In the genomic region with DNA sequence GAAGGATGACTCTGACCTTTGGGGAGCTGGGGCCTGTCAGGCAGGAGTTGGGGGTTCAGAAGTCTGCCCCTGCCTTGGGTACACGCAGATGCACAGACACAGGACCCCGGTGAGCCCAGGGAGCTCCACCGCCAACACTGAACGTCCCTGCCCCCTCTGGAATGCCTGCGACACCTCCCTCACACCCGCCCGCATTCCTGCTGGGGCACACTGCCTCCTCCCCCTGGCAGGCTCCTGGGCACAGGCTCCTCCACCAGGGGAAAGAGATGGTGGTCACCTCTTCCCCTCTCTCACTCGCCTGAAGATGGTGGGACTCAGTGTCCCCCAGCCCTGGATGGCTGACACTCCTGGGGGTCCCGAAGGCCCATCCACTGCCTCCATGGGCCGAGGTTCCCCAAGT, we compare ENCODE assay signal across 2 cellular contexts.
TF ChIP-seq lines count a peak whose summit lies in the region.

No MANE protein-coding gene starts in this region.

TF ChIP-seq in A549, 52 proteins besides CTCF, POLR2A, EP300 and RAD21:
- TF ChIP-seq FOSB (CRISPR knock-in tag; IDR thresholded peaks at IDR 0.05) (no peak), CHD2 (IDR thresholded peaks at IDR 0.05; ENCODE audit: low read length, partially characterized antibody) (no peak), MAZ (IDR thresholded peaks at IDR 0.05; ENCODE audit: borderline replicate concordance, low read depth, low read length) (no peak), CBX8 (IDR thresholded peaks at IDR 0.05) (no peak), POLR2AphosphoS2 (conservative IDR thresholded peaks at IDR 0.05; ENCODE audit: low read length) (no peak), NFE2L2 (conservative IDR thresholded peaks at IDR 0.05; ENCODE audit: low read length) (no peak), CEBPB (IDR thresholded peaks at IDR 0.05) (no peak)
- TF ChIP-seq, protein P1, sequence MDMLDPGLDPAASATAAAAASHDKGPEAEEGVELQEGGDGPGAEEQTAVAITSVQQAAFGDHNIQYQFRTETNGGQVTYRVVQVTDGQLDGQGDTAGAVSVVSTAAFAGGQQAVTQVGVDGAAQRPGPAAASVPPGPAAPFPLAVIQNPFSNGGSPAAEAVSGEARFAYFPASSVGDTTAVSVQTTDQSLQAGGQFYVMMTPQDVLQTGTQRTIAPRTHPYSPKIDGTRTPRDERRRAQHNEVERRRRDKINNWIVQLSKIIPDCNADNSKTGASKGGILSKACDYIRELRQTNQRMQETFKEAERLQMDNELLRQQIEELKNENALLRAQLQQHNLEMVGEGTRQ (IDR thresholded peaks at IDR 0.05) = no peak
- TF ChIP-seq, protein P2, sequence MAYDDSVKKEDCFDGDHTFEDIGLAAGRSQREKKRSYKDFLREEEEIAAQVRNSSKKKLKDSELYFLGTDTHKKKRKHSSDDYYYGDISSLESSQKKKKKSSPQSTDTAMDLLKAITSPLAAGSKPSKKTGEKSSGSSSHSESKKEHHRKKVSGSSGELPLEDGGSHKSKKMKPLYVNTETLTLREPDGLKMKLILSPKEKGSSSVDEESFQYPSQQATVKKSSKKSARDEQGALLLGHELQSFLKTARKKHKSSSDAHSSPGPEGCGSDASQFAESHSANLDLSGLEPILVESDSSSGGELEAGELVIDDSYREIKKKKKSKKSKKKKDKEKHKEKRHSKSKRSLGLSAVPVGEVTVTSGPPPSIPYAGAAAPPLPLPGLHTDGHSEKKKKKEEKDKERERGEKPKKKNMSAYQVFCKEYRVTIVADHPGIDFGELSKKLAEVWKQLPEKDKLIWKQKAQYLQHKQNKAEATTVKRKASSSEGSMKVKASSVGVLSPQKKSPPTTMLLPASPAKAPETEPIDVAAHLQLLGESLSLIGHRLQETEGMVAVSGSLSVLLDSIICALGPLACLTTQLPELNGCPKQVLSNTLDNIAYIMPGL (CRISPR knock-in tag; IDR thresholded peaks at IDR 0.05; ENCODE audit: borderline replicate concordance) = no peak

TF ChIP-seq in Ishikawa, 13 proteins besides CTCF, POLR2A, EP300 and RAD21:
- TF ChIP-seq ZBTB7A (IDR thresholded peaks at IDR 0.05; ENCODE audit: low read depth) = 0 out of 2 replicates have a peak, but pooled peaks have one; percentile 40
- TF ChIP-seq, protein P3, sequence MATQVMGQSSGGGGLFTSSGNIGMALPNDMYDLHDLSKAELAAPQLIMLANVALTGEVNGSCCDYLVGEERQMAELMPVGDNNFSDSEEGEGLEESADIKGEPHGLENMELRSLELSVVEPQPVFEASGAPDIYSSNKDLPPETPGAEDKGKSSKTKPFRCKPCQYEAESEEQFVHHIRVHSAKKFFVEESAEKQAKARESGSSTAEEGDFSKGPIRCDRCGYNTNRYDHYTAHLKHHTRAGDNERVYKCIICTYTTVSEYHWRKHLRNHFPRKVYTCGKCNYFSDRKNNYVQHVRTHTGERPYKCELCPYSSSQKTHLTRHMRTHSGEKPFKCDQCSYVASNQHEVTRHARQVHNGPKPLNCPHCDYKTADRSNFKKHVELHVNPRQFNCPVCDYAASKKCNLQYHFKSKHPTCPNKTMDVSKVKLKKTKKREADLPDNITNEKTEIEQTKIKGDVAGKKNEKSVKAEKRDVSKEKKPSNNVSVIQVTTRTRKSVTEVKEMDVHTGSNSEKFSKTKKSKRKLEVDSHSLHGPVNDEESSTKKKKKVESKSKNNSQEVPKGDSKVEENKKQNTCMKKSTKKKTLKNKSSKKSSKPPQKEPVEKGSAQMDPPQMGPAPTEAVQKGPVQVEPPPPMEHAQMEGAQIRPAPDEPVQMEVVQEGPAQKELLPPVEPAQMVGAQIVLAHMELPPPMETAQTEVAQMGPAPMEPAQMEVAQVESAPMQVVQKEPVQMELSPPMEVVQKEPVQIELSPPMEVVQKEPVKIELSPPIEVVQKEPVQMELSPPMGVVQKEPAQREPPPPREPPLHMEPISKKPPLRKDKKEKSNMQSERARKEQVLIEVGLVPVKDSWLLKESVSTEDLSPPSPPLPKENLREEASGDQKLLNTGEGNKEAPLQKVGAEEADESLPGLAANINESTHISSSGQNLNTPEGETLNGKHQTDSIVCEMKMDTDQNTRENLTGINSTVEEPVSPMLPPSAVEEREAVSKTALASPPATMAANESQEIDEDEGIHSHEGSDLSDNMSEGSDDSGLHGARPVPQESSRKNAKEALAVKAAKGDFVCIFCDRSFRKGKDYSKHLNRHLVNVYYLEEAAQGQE (IDR thresholded peaks at IDR 0.05; ENCODE audit: low read depth) = no peak
- no peak for TF ChIP-seq CEBPB (IDR thresholded peaks at IDR 0.05)
- no peak for TF ChIP-seq TCF12 (IDR thresholded peaks at IDR 0.05; ENCODE audit: low read depth)
- TF ChIP-seq, protein P4, sequence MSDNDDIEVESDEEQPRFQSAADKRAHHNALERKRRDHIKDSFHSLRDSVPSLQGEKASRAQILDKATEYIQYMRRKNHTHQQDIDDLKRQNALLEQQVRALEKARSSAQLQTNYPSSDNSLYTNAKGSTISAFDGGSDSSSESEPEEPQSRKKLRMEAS (IDR thresholded peaks at IDR 0.05) = 0 out of 2 replicates have a peak, but pooled peaks have one; percentile 15
- TF ChIP-seq TEAD4 (IDR thresholded peaks at IDR 0.05) = peak; percentile 93
